1 cellular context compared by ENCODE assay signal in genomic region chr1:185156854-185157598, GRCh38.
TF ChIP-seq lines count a peak whose summit lies in the region.

Gene SWT1, plus strand, starts transcription at chr1:185157167. Its CDS starts 3,675 bp downstream, at chr1:185160842.
Gene TRMT1L, minus strand, starts transcription at chr1:185156953. Its CDS starts 241 bp downstream, at chr1:185156712.

TF ChIP-seq in HCT116, 20 proteins besides CTCF, POLR2A, EP300 and RAD21 (continued from another document):
- TF ChIP-seq REST (IDR thresholded peaks at IDR 0.05; ENCODE audit: low read depth) (no peak), SRF (IDR thresholded peaks at IDR 0.05; ENCODE audit: low read depth) (no peak), ZFX (IDR thresholded peaks at IDR 0.05) (no peak), ZBTB33 (IDR thresholded peaks at IDR 0.05; ENCODE audit: extremely low read depth, insufficient replicate concordance, low read length) (no peak), ATF3 (IDR thresholded peaks at IDR 0.05) (no peak), SIN3A (IDR thresholded peaks at IDR 0.05; ENCODE audit: low read depth) (peak; percentile 62; the same call in 1 of the 2 replicates), ZNF274 (IDR thresholded peaks at IDR 0.05; ENCODE audit: low read depth, low read length) (no peak), EGR1 (IDR thresholded peaks at IDR 0.05; ENCODE audit: low read depth) (peak; percentile 67; the same call in 1 of the 2 replicates), MAX (IDR thresholded peaks at IDR 0.05) (no peak; the same call in 1 of the 2 replicates), CBX3 (IDR thresholded peaks at IDR 0.05; ENCODE audit: low read depth) (no peak; the same call in 1 of the 2 replicates), EZH2 (IDR thresholded peaks at IDR 0.05) (no peak), SP1 (IDR thresholded peaks at IDR 0.05; ENCODE audit: low read depth) (peak; percentile 95), YY1 (IDR thresholded peaks at IDR 0.05; ENCODE audit: extremely low read depth, insufficient replicate concordance, low read depth, low read length) (peak; percentile 2), EZH2phosphoT487 (IDR thresholded peaks at IDR 0.05; ENCODE audit: borderline replicate concordance) (no peak), ELF1 (IDR thresholded peaks at IDR 0.05; ENCODE audit: borderline replicate concordance, low read depth) (peak; percentile 66), FOSL1 (IDR thresholded peaks at IDR 0.05; ENCODE audit: low read depth) (no peak), JUND (IDR thresholded peaks at IDR 0.05) (no peak)
TF ChIP-seq in HCT116: peak in this region for 7.
